In the genomic region with DNA sequence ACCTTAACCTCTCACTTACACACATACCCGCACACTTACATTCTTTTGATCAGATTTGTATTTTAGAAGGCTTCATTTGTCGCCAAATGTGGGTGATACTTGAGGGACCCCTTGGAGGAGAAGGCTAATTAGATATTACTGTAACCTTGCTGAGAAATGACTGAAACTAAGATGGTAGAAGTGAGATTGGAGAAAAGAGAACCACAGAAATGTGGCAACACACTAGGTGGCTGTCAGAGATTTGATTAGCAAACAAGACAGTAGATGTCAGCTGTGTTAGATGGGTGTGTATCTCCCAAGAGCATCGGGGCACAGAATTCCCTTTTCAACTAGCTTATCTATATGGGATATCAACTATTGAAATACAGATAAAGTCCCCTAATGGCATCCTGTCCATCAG, we compare ENCODE assay signal across 18 cellular contexts.
A peak's percentile ranks its signal among the peaks of the same experiment; 100 is the strongest.
DNase-seq lines count a peak whose midpoint lies in the region; ATAC-seq lines count a peak whose summit lies in the region.
"Had no signal": no experiment of that assay in that cellular context is flagged by ENCODE, and none has a peak within 500 bp of the region (broad histone marks: within the 10 kb centered on the region; RNA-seq: fewer than 3 reads in every experiment).

No MANE protein-coding gene starts in this region.

- H3K4me3 Mint-ChIP-seq in stimulated activated effector memory CD8-positive, alpha-beta T cell treated with anti-CD3 and anti-CD28 coated beads, Interleukin-12 subunit alpha, Interleukin-12 subunit beta, amount 100 ng/mL, for 72 hours, result no peak overlapping the region
- H3K4me3 Mint-ChIP-seq: activated CD4-positive, alpha-beta memory T cell treated with anti-CD3 and anti-CD28 coated beads, Interleukin-2, amount 10 ng/mL, durations not matched to agents 7 days and 5 days had no signal

- no peaks in the 10 kb centered on the region for H3K9me3 Mint-ChIP-seq in stimulated activated effector memory CD8-positive, alpha-beta T cell treated with anti-CD3 and anti-CD28 coated beads, Interleukin-12 subunit alpha, Interleukin-12 subunit beta, amount 100 ng/mL, for 72 hours
- H3K9me3 Mint-ChIP-seq: activated CD4-positive, alpha-beta memory T cell treated with anti-CD3 and anti-CD28 coated beads, Interleukin-2, amount 10 ng/mL, durations not matched to agents 7 days and 5 days had no signal

- DNase-seq in dermis blood vessel endothelial cell, result no peak
- DNase-seq in stimulated activated effector memory CD8-positive, alpha-beta T cell treated with anti-CD3 and anti-CD28 coated beads, Interleukin-12 subunit alpha, Interleukin-12 subunit beta, amount 100 ng/mL, for 72 hours (ENCODE audit: low spot score in 2 of 2), result no peak
- DNase-seq in activated CD8-positive, alpha-beta memory T cell treated with anti-CD3 and anti-CD28 coated beads, Interleukin-2, amount 50 U/mL, for 4 hours, result no peak
- DNase-seq in NK-92 treated with Interleukin-12 subunit alpha and Interleukin-12 subunit beta, amount 100 ng/mL, for 24 hours (lab: John Stamatoyannopoulos, UW), result no peak
- DNase-seq: activated CD4-positive, alpha-beta memory T cell treated with anti-CD3 and anti-CD28 coated beads, Interleukin-2, amount 10 ng/mL, durations not matched to agents 7 days and 5 days; COR-L47; dorsolateral prefrontal cortex; IMR-90; NCI-H1417 treated with DMSO at 0.1 percent for 48 hours; NCI-H524 treated with DMSO at 0.1 percent for 48 hours; stimulated activated CD4-positive, alpha-beta T cell treated with anti-CD3 and anti-CD28 coated beads, Interleukin-12 subunit alpha, Interleukin-12 subunit beta, amount 100 ng/mL, for 4 hours; T-helper 9 cell had no signal

- no peak overlapping the region for H3K27ac Mint-ChIP-seq in stimulated activated effector memory CD8-positive, alpha-beta T cell treated with anti-CD3 and anti-CD28 coated beads, Interleukin-12 subunit alpha, Interleukin-12 subunit beta, amount 100 ng/mL, for 72 hours
- H3K27ac Mint-ChIP-seq: activated CD4-positive, alpha-beta memory T cell treated with anti-CD3 and anti-CD28 coated beads, Interleukin-2, amount 10 ng/mL, durations not matched to agents 7 days and 5 days had no signal

- ATAC-seq in GM18502 (IDR thresholded peaks at IDR 0.05; ENCODE audit: poor library complexity, unreplicated experiment) (peak; percentile 64), GM19452 (IDR thresholded peaks at IDR 0.05; ENCODE audit: unreplicated experiment) (peak; percentile 48), HG02678 (IDR thresholded peaks at IDR 0.05; ENCODE audit: unreplicated experiment) (peak; percentile 62), HG03442 (IDR thresholded peaks at IDR 0.05; ENCODE audit: unreplicated experiment) (peak; percentile 60)
- ATAC-seq in stimulated activated effector memory CD8-positive, alpha-beta T cell treated with anti-CD3 and anti-CD28 coated beads, Interleukin-12 subunit alpha, Interleukin-12 subunit beta, amount 100 ng/mL, for 72 hours, result no peak
- ATAC-seq: left lobe of liver, Right ventricle myocardium inferior had no signal

- H3K36me3 Mint-ChIP-seq in stimulated activated effector memory CD8-positive, alpha-beta T cell treated with anti-CD3 and anti-CD28 coated beads, Interleukin-12 subunit alpha, Interleukin-12 subunit beta, amount 100 ng/mL, for 72 hours, result peaks cover 38% of the 10 kb centered on the region

- no peaks in the 10 kb centered on the region for H3K4me1 Mint-ChIP-seq in stimulated activated effector memory CD8-positive, alpha-beta T cell treated with anti-CD3 and anti-CD28 coated beads, Interleukin-12 subunit alpha, Interleukin-12 subunit beta, amount 100 ng/mL, for 72 hours
